In the genomic region with DNA sequence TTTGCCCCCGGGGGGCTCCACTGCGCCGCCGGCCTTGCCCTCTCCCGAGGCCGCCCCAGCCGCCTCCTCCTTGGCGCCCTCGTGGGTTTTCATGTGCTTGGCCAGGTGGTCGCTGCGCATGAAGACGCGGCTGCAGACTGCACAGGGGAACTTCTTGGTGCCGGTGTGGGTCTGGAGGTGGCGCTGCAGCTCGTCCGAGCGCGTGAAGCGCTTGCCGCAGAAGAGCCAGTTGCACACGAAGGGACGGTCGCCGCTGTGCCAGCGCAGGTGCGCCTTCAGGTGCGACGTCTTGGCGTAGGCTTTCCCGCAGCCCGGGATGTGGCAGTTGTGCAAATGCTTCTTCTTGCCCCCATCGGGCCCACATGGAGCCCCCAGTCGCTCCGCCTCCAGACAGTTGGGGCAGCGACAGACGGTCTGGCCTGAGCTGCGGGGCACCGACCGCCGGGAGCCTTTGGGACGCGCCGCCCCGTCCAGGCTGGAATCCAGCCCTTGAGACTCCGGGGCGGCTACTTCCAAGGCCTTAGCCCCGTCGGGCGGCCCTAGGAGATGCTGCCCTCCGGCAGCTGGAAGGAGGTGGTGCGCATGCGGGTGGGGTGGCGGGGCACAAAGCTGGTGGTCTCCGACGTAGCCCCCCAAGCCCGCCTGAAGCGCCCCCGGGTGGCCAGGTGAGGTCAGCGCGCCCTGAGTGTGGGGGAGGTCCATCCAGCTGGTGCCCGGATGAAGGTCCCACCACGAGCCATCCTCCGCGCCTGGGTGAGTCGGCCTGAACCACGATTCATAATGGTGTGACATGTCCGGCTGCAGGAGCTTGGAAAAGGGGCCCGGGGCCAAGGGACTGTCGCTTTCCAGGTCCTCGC, we compare ENCODE assay signal across 11 cellular contexts. TPM values are rescaled to one million over a fixed set of nuclear protein-coding genes. Genes with fewer than 3 reads are reported as not detected.
DNase-seq lines count a peak whose midpoint lies in the region; ATAC-seq and TF ChIP-seq lines count a peak whose summit lies in the region.
"Had no signal": no experiment of that assay in that cellular context is flagged by ENCODE, and none has a peak within 500 bp of the region (broad histone marks: within the 10 kb centered on the region; RNA-seq: fewer than 3 reads in every experiment).

No MANE protein-coding gene starts in this region.

- no peak overlapping the region for H3K27ac ChIP-seq in RWPE1
- H3K27ac ChIP-seq in fibroblast of lung (ENCODE audit: insufficient read depth, low read length): no peak overlapping the region
- no peak overlapping the region for H3K27ac ChIP-seq in substantia nigra (ENCODE audit: low read depth, low read length, poor library complexity, severe bottlenecking)

- TF ChIP-seq CTCF in RWPE1 (conservative IDR thresholded peaks at IDR 0.05; ENCODE audit: low read depth) (peak; percentile 43), fibroblast of lung (conservative IDR thresholded peaks at IDR 0.05 in 1 of 2, IDR thresholded peaks at IDR 0.05 in 1 of 2; ENCODE audit: low read depth in 1 of 2, low read length in 2 of 2) (peak; percentile 3 to 10)

- no peak overlapping the region for H3K9ac ChIP-seq in fibroblast of lung (ENCODE audit: insufficient read depth, low read length)

- POLR2A ChIA-PET in RWPE1 (lab: Yijun Ruan, JAX; ENCODE audit: low non-redundant PET): no interaction called here

- H3K4me2 ChIP-seq in fibroblast of lung (ENCODE audit: extremely low read depth, insufficient read depth, low read length): no peak overlapping the region

- DNase-seq in activated effector memory CD4-positive, alpha-beta T cell treated with Interleukin-2 at 50 U/mL for 16 hours: peak; percentile 10
- DNase-seq in activated effector memory CD4-positive, alpha-beta T cell treated with anti-CD3 and anti-CD28 coated beads, Interleukin-2, amount 50 U/mL, for 16 hours: no peak
- DNase-seq in RWPE1 (ENCODE audit: low spot score): no peak
- no peak for DNase-seq in fibroblast of lung (ENCODE audit: low read depth in 2 of 2)
- no peak for DNase-seq in skeletal muscle cell (ENCODE audit: low read depth)
- no peak for DNase-seq in epidermal melanocyte (ENCODE audit: insufficient read length, low spot score)
- DNase-seq in substantia nigra (lab: John Stamatoyannopoulos, UW): no peak

- no peaks in the 10 kb centered on the region for H3K36me3 ChIP-seq in fibroblast of lung (ENCODE audit: control insufficient read depth, insufficient read depth, low read length)
- H3K36me3 ChIP-seq: HAP-1 had no signal

- no peak overlapping the region for H2AFZ ChIP-seq in fibroblast of lung (ENCODE audit: low read length)

- no peaks in the 10 kb centered on the region for H4K20me1 ChIP-seq in fibroblast of lung (ENCODE audit: control insufficient read depth, extremely low read depth, insufficient read depth, low read length)

- no peak for ATAC-seq in GM19395 (IDR thresholded peaks at IDR 0.05; ENCODE audit: unreplicated experiment)
- ATAC-seq: activated CD4-positive, CD25-positive, alpha-beta regulatory T cell treated with anti-CD3 and anti-CD28 coated beads, Interleukin-2, amount 50 U/mL, for 24 hours had no signal

- H3K4me1 ChIP-seq in fibroblast of lung (ENCODE audit: control insufficient read depth, extremely low read depth, insufficient read depth, low read length): peaks cover 2% of the 10 kb centered on the region
- H3K4me1 ChIP-seq: HAP-1 had no signal

- peaks cover 48% of the 10 kb centered on the region for H3K27me3 ChIP-seq in fibroblast of lung (ENCODE audit: control insufficient read depth, insufficient read depth, low read length)

- H3K9me3 ChIP-seq in fibroblast of lung (ENCODE audit: control insufficient read depth, insufficient read depth, low read depth, low read length): no peaks in the 10 kb centered on the region
- H3K9me3 ChIP-seq: HAP-1 had no signal

- H3K4me3 ChIP-seq in fibroblast of lung (replicated peaks in 1 of 4; ENCODE audit: control extremely low read depth in 1 of 4, insufficient read depth in 1 of 4, low read depth in 3 of 4, low read length in 4 of 4): no peak overlapping the region
- H3K4me3 ChIP-seq in skeletal muscle cell (ENCODE audit: low read depth, low read length): peak overlapping the region; percentile 25
- H3K4me3 ChIP-seq: HAP-1 had no signal

- no peaks in the 10 kb centered on the region for H3K79me2 ChIP-seq in fibroblast of lung (ENCODE audit: control insufficient read depth, insufficient read depth, low read length)

- CTCF ChIA-PET in RWPE1 (lab: Yijun Ruan, JAX): interaction anchor here (0.5 to 4.9 kb wide), 14 partner anchors 11 to 1771 kb away, joined by 3 to 38 read pairs (median 3); no protein-coding TSS in a partner anchor

RNA-seq across cellular contexts. Expression of gene SP6, which starts 3.4 kb away (rescaled TPM):
- under 0.01 TPM in 1 of 2 replicates, not detected in the other for total RNA-seq in fibroblast of lung
- 0.07 and 0.11 TPM in 2 replicates for polyA plus RNA-seq in fibroblast of lung
- 0.12 and 0.25 TPM in 2 replicates for polyA plus RNA-seq in fibroblast of lung (2012)
- not detected in 2 replicates for polyA minus RNA-seq in fibroblast of lung (ENCODE audit: low replicate concordance)
- polyA plus RNA-seq: CD4-positive, CD25-positive, alpha-beta regulatory T cell had no signal

RNA-seq across cellular contexts. Expression of gene SCRN2, which starts 6.5 kb away (rescaled TPM):
- total RNA-seq in fibroblast of lung: 22.3 and 40.8 TPM in 2 replicates
- 10.2 and 10.6 TPM in 2 replicates for polyA plus RNA-seq in fibroblast of lung
- polyA plus RNA-seq in fibroblast of lung (2012): 12.8 and 15.5 TPM in 2 replicates
- polyA minus RNA-seq in fibroblast of lung (ENCODE audit: low replicate concordance): 23.8 and 24.3 TPM in 2 replicates

RNA-seq across cellular contexts. Expression of gene LRRC46, which starts 16.1 kb away (rescaled TPM):
- under 0.01 TPM in 2 replicates for total RNA-seq in fibroblast of lung
- polyA plus RNA-seq in fibroblast of lung: 0.19 and 0.93 TPM in 2 replicates
- polyA plus RNA-seq in fibroblast of lung (2012): 0.41 and 1.1 TPM in 2 replicates
- polyA minus RNA-seq in fibroblast of lung (ENCODE audit: low replicate concordance): 2.1 TPM in 1 of 2 replicates, not detected in the other

RNA-seq across cellular contexts. Expression of gene MRPL10, which starts 16.2 kb away (rescaled TPM):
- total RNA-seq in fibroblast of lung: 26.5 and 31.0 TPM in 2 replicates
- polyA plus RNA-seq in fibroblast of lung: 44.7 and 53.1 TPM in 2 replicates
- polyA plus RNA-seq in fibroblast of lung (2012): 38.5 and 40.2 TPM in 2 replicates
- polyA minus RNA-seq in fibroblast of lung (ENCODE audit: low replicate concordance): 58.3 and 103 TPM in 2 replicates

RNA-seq across cellular contexts. Expression of gene OSBPL7, which starts 26.0 kb away (rescaled TPM):
- 5.4 and 7.1 TPM in 2 replicates for total RNA-seq in fibroblast of lung
- polyA plus RNA-seq in fibroblast of lung: 2.1 and 2.2 TPM in 2 replicates
- 2.8 and 3.2 TPM in 2 replicates for polyA plus RNA-seq in fibroblast of lung (2012)
- 3.8 and 13.6 TPM in 2 replicates for polyA minus RNA-seq in fibroblast of lung (ENCODE audit: low replicate concordance)
